9 cellular contexts compared by ENCODE assay signal in the genomic region with DNA sequence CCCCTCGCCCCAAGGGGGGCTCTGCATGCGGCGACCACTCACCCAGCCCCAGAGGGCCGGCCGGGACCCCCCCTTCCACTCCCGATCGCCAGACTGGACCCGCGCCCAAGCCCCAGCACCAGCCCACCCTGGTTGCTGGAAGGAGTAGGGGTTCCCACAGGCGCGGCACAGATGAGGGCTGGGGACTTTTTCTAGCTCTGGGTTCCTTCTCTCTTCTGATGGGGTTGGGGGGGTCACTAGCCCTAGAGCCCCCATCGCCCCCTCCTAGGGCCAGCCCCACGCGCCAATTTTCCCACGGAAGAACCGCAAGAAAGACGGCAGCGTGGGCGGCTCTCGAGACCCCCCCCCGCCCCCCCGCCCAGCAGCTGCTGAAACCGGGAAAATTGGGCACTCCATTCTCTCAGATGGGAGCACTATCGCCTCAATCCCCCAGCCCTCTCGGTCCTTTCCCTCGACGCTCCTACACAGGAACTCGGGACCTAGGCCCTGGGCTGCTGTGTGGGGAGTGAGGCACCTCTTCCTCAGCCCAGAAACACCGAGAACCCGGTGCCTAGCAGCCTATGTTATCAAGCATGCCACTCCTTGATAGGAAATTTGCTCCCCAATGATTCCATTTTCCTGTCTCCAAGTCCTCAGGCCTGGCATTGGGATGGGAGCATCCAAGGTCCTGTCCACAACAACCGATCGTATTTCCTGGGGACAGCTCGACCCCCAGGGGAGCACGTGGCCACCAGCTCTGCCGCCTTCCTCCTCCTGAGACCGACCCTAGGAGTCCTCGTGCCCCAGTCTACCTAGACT. TPM values are rescaled to one million over a fixed set of nuclear protein-coding genes. Genes with fewer than 3 reads are reported as not detected.
DNase-seq lines count a peak whose midpoint lies in the region; ATAC-seq and TF ChIP-seq lines count a peak whose summit lies in the region.
"Had no signal": no experiment of that assay in that cellular context is flagged by ENCODE, and none has a peak within 500 bp of the region (broad histone marks: within the 10 kb centered on the region; RNA-seq: fewer than 3 reads in every experiment).

No MANE protein-coding gene starts in this region.

- intact Hi-C loops in activated naive CD4-positive, alpha-beta T cell treated with anti-CD3 and anti-CD28 coated beads for 36 hours (cut with micrococcal nuclease) = no loop called here
- intact Hi-C loops in stomach (cut with DNase I; ENCODE audit: low total_unique reads) = no loop called here

- no peak overlapping the region for H3K9ac ChIP-seq in iPS-15b (ENCODE audit: low read depth, low read length)

- peaks cover 81% of the 10 kb centered on the region for H3K27me3 ChIP-seq in iPS-15b (ENCODE audit: control insufficient read depth, insufficient read depth, low read length)
- H3K27me3 ChIP-seq in stomach = peaks cover 50 to 94% (median 76%) of the 10 kb centered on the region in 3 donors

- POLR2A ChIA-PET in T-cell (lab: Charles Lee) = interaction anchor here in 1 of 2 donors (0.6 kb wide), 1 partner anchor 10 kb away, joined by 8 read pairs; no protein-coding TSS in a partner anchor

- 16 to 28% (median 23%) methylated on average over 21 to 37 of the region's 37 CpGs for WGBS in stomach, 5 donors

- no peaks in the 10 kb centered on the region for H3K9me3 ChIP-seq in iPS-15b (ENCODE audit: control insufficient read depth, insufficient read depth, low read length)
- H3K9me3 ChIP-seq in stomach = no peaks in the 10 kb centered on the region

- H3K4me1 ChIP-seq in iPS-15b (ENCODE audit: control insufficient read depth, insufficient read depth, low read length) (peaks cover 6% of the 10 kb centered on the region), stomach (peaks cover 63 to 68% (median 65%) of the 10 kb centered on the region in 4 donors)

- CTCF ChIA-PET in activated naive CD4-positive, alpha-beta T cell treated with anti-CD3 and anti-CD28 coated beads for 36 hours (lab: Charles Lee) = interaction anchor here (1.4 to 1.5 kb wide), 2 partner anchors 21 to 26 kb away, joined by 3 read pairs; no protein-coding TSS in a partner anchor
- CTCF ChIA-PET in T-cell (lab: Charles Lee) = no interaction called here

- no peak for ATAC-seq in activated naive CD4-positive, alpha-beta T cell treated with anti-CD3 and anti-CD28 coated beads, Interleukin-2, amount 50 U/mL, for 72 hours
- ATAC-seq in T-cell (replicated peaks in 1 of 4) (no peak), HG02970 (IDR thresholded peaks at IDR 0.05; ENCODE audit: low FRiP score, unreplicated experiment) (no peak)

- no peaks in the 10 kb centered on the region for H3K9me3 Mint-ChIP-seq in activated naive CD4-positive, alpha-beta T cell treated with anti-CD3 and anti-CD28 coated beads for 36 hours
- no peaks in the 10 kb centered on the region for H3K9me3 Mint-ChIP-seq in activated naive CD4-positive, alpha-beta T cell treated with anti-CD3 and anti-CD28 coated beads, Interleukin-2, amount 50 U/mL, for 72 hours
- H3K9me3 Mint-ChIP-seq in T-cell = no peaks in the 10 kb centered on the region

- H3K4me3 Mint-ChIP-seq in activated naive CD4-positive, alpha-beta T cell treated with anti-CD3 and anti-CD28 coated beads for 36 hours = peak overlapping the region; percentile 11
- peak overlapping the region; percentile 54 to 69 (median 55) for H3K4me3 Mint-ChIP-seq in T-cell

- TF ChIP-seq POLR2A in stomach (IDR thresholded peaks at IDR 0.05) = no peak

- peaks cover 39% of the 10 kb centered on the region for H3K27me3 Mint-ChIP-seq in activated naive CD4-positive, alpha-beta T cell treated with anti-CD3 and anti-CD28 coated beads for 36 hours (ENCODE audit: low read depth)
- peaks cover 29 to 54% of the 10 kb centered on the region in 2 donors for H3K27me3 Mint-ChIP-seq in T-cell

- TF ChIP-seq CTCF in stomach (IDR thresholded peaks at IDR 0.05) = no peak

- peak overlapping the region; percentile 12 for H3K4me3 ChIP-seq in iPS-15b (ENCODE audit: low read depth, low read length)
- peak overlapping the region; percentile 31 to 50 (median 35) for H3K4me3 ChIP-seq in stomach

- no peak overlapping the region for H3K27ac Mint-ChIP-seq in activated naive CD4-positive, alpha-beta T cell treated with anti-CD3 and anti-CD28 coated beads for 36 hours
- H3K27ac Mint-ChIP-seq in activated naive CD4-positive, alpha-beta T cell treated with anti-CD3 and anti-CD28 coated beads, Interleukin-2, amount 50 U/mL, for 72 hours = no peak overlapping the region
- H3K27ac Mint-ChIP-seq in T-cell = peak overlapping the region in 1 of 2 donors; percentile 63

- no peak for DNase-seq in activated naive CD4-positive, alpha-beta T cell treated with anti-CD3 and anti-CD28 coated beads for 36 hours
- DNase-seq in activated naive CD4-positive, alpha-beta T cell treated with anti-CD3 and anti-CD28 coated beads, Interleukin-2, amount 50 U/mL, for 72 hours (ENCODE audit: low spot score in 2 of 2) = no peak
- no peak for DNase-seq in T-cell
- no peak for DNase-seq in stomach
- no peak for DNase-seq in A172 (ENCODE audit: low spot score)
- no peak for DNase-seq in activated CD8-positive, alpha-beta memory T cell treated with anti-CD3 and anti-CD28 coated beads, Interleukin-2, amount 50 U/mL, for 4 hours
- DNase-seq: small intestine had no signal

- no peaks in the 10 kb centered on the region for H3K36me3 ChIP-seq in iPS-15b (ENCODE audit: control insufficient read depth, insufficient read depth, low read length)
- H3K36me3 ChIP-seq in stomach = no peaks in the 10 kb centered on the region

- TF ChIP-seq EP300 in stomach (IDR thresholded peaks at IDR 0.05) = no peak

- H3K27ac ChIP-seq in stomach = no peak overlapping the region

- H3K4me1 Mint-ChIP-seq in activated naive CD4-positive, alpha-beta T cell treated with anti-CD3 and anti-CD28 coated beads for 36 hours (ENCODE audit: low read depth) = peaks cover 24% of the 10 kb centered on the region
- peaks cover 24 to 29% (median 27%) of the 10 kb centered on the region in 3 donors for H3K4me1 Mint-ChIP-seq in T-cell

- no peaks in the 10 kb centered on the region for H3K36me3 Mint-ChIP-seq in activated naive CD4-positive, alpha-beta T cell treated with anti-CD3 and anti-CD28 coated beads for 36 hours (ENCODE audit: low read depth)
- H3K36me3 Mint-ChIP-seq in activated naive CD4-positive, alpha-beta T cell treated with anti-CD3 and anti-CD28 coated beads, Interleukin-2, amount 50 U/mL, for 72 hours = peaks cover 0 to 6% of the 10 kb centered on the region in 2 donors
- H3K36me3 Mint-ChIP-seq in T-cell = no peaks in the 10 kb centered on the region

RNA-seq across cellular contexts. Expression of gene CBX8, which starts 17.1 kb away (rescaled TPM):
- 1 to 10 TPM; 3.8 to 3.9 TPM for total RNA-seq in activated naive CD4-positive, alpha-beta T cell treated with anti-CD3 and anti-CD28 coated beads for 36 hours
- total RNA-seq in activated naive CD4-positive, alpha-beta T cell treated with anti-CD3 and anti-CD28 coated beads, Interleukin-2, amount 50 U/mL, for 72 hours = 1 to 10 TPM; 1.5 to 5.6 TPM
- 1 to 10 TPM; 1.9 to 5.1 (median 3.9) TPM for total RNA-seq in T-cell
- total RNA-seq in stomach = 100 to 1,000 TPM in 1 of 5 donors, 10 to 100 TPM in 1, 1 to 10 TPM in 1, not detected in 2; 2.8 to 140 (median 12.0) TPM
- 1 to 10 TPM in 2 of 3 donors, under 1 TPM in 1; 0.76 to 3.4 (median 1.4) TPM for polyA plus RNA-seq in stomach
- 7.9 and 8.8 TPM in 2 replicates for total RNA-seq in A172 (2014; rRNA removed; shearing (Covaris generic))

RNA-seq across cellular contexts. Expression of gene CBX4, which starts 25.2 kb away (rescaled TPM):
- 10 to 100 TPM; 22.7 to 26.3 TPM for total RNA-seq in activated naive CD4-positive, alpha-beta T cell treated with anti-CD3 and anti-CD28 coated beads for 36 hours
- total RNA-seq in activated naive CD4-positive, alpha-beta T cell treated with anti-CD3 and anti-CD28 coated beads, Interleukin-2, amount 50 U/mL, for 72 hours = 10 to 100 TPM; 12.7 to 16.8 TPM
- total RNA-seq in T-cell (100 to 1,000 TPM in 2 of 5 donors, 10 to 100 TPM in 3; 63.2 to 138 (median 70.2) TPM), stomach (1 to 10 TPM; 1.8 to 9.8 (median 7.8) TPM)
- polyA plus RNA-seq in stomach = 10 to 100 TPM in 1 of 3 donors, 1 to 10 TPM in 2; 7.6 to 10.6 (median 9.3) TPM
- 17.2 and 20.5 TPM in 2 replicates for total RNA-seq in A172 (2014; rRNA removed; shearing (Covaris generic))

RNA-seq across cellular contexts. Expression of gene CBX2, which starts 36.1 kb away (rescaled TPM):
- 1 to 10 TPM; 5.2 to 5.8 TPM for total RNA-seq in activated naive CD4-positive, alpha-beta T cell treated with anti-CD3 and anti-CD28 coated beads for 36 hours
- 1 to 10 TPM; 2.8 to 3.3 TPM for total RNA-seq in activated naive CD4-positive, alpha-beta T cell treated with anti-CD3 and anti-CD28 coated beads, Interleukin-2, amount 50 U/mL, for 72 hours
- total RNA-seq in T-cell (under 1 TPM; 0.43 to 0.79 (median 0.70) TPM), stomach (1 to 10 TPM in 2 of 5 donors, under 1 TPM in 1, not detected in 2; under 0.01 to 1.3 (median 1.0) TPM)
- polyA plus RNA-seq in stomach = 1 to 10 TPM in 1 of 3 donors, under 1 TPM in 1, not detected in 1; 0.93 to 1.2 TPM
- total RNA-seq in A172 (2014; rRNA removed; shearing (Covaris generic)) = 24.7 and 27.2 TPM in 2 replicates
